8 cellular contexts compared by ENCODE assay signal in genomic region chr4:48698029-48698901, GRCh38.
DNase-seq lines count a peak whose midpoint lies in the region; ATAC-seq and TF ChIP-seq lines count a peak whose summit lies in the region.

No MANE protein-coding gene starts in this region.

- H3K27me3 ChIP-seq in SK-N-SH (ENCODE audit: insufficient read depth) = no peaks in the 10 kb centered on the region

- H3K4me3 ChIP-seq in SK-N-SH (ENCODE audit: low read depth in 2 of 2, low read length in 1 of 2) = no peak overlapping the region

- H4K20me1 ChIP-seq in SK-N-SH (ENCODE audit: insufficient read depth) = no peaks in the 10 kb centered on the region

- H2AFZ ChIP-seq in SK-N-SH (ENCODE audit: low read depth) = no peak overlapping the region

- H3K4me2 ChIP-seq in SK-N-SH = peak overlapping the region; percentile 81

- no peak for TF ChIP-seq CTCF in SK-N-SH (IDR thresholded peaks at IDR 0.05)
- TF ChIP-seq CTCF in GM10248 (IDR thresholded peaks at IDR 0.05; ENCODE audit: control extremely low read depth, extremely low read depth, low read depth, missing control alignments) = no peak

- TF ChIP-seq RAD21 in SK-N-SH (IDR thresholded peaks at IDR 0.05; ENCODE audit: low read length) = no peak

- H3F3A ChIP-seq in SK-N-SH (replicated peaks; ENCODE audit: insufficient read depth) = peaks cover 25% of the 10 kb centered on the region

- H3K27ac ChIP-seq in SK-N-SH (ENCODE audit: low read depth in 2 of 2, low read length in 1 of 2) = peak overlapping the region in 1 of 2 experiments; percentile 96; a peak in 3 of 4 replicates

- H3K4me1 ChIP-seq in SK-N-SH (ENCODE audit: control insufficient read depth in 1 of 2, insufficient read depth in 2 of 2, low read depth in 1 of 2, low read length in 1 of 2) = peaks cover 2 to 29% of the 10 kb centered on the region in 2 experiments

- H3K9ac ChIP-seq in SK-N-SH = peak overlapping the region; percentile 78

- intact Hi-C loops in Right ventricle myocardium superior (cut with DNase I) = no loop called here
- intact Hi-C loops in sciatic nerve (cut with DNase I) = no loop called here

- H3K79me2 ChIP-seq in SK-N-SH (ENCODE audit: insufficient read depth) = peaks cover 85% of the 10 kb centered on the region

- no peaks in the 10 kb centered on the region for H3K9me2 ChIP-seq in SK-N-SH

- no peaks in the 10 kb centered on the region for H3K9me3 ChIP-seq in SK-N-SH

- WGBS in SK-N-SH (ENCODE audit: low lambda C conversion rate) = 67% methylated on average over 4 of the region's 4 CpGs

- no peak; a peak in 1 of 4 replicates for TF ChIP-seq EP300 in SK-N-SH (IDR thresholded peaks at IDR 0.05; ENCODE audit: borderline replicate concordance in 1 of 2, low read depth in 1 of 2, low read length in 1 of 2)

- CTCF ChIA-PET in SK-N-SH (lab: Yijun Ruan, JAX) = interaction anchor here (1.1 kb wide), 1 partner anchor 10 kb away, joined by 4 read pairs; no protein-coding TSS in a partner anchor
- CTCF ChIA-PET in GM10248 (lab: Yijun Ruan, JAX) = interaction anchor here (1.1 to 2.2 kb wide), 10 partner anchors 10 to 261 kb away, joined by 3 to 6 read pairs (median 4); no protein-coding TSS in a partner anchor

- POLR2A ChIA-PET in SK-N-SH (lab: Yijun Ruan, JAX) = no interaction called here
- POLR2A ChIA-PET in GM10248 (lab: Yijun Ruan, JAX) = no interaction called here

- H3K36me3 ChIP-seq in SK-N-SH (replicated peaks in 1 of 2; ENCODE audit: control insufficient read depth in 1 of 2, insufficient read depth in 2 of 2, low read length in 1 of 2) = peaks cover 0 to 4% of the 10 kb centered on the region in 2 experiments

- DNase-seq in H4 (ENCODE audit: low spot score) (peak; percentile 89), SK-N-SH (no peak), Right ventricle myocardium superior (peak; percentile 53), sciatic nerve (ENCODE audit: low spot score) (peak; percentile 70), GM10248 (ENCODE audit: extremely low spot score) (no peak), SKM-1 (lab: John Stamatoyannopoulos, UW; ENCODE audit: unreplicated experiment) (no peak)
- no peak for DNase-seq in activated effector memory CD4-positive, alpha-beta T cell treated with anti-CD3 and anti-CD28 coated beads, Interleukin-2, amount 50 U/mL, for 16 hours

- ATAC-seq in Right ventricle myocardium superior (ENCODE audit: poor library complexity) (peak; percentile 94), sciatic nerve (peak; percentile 90), GM21423 (IDR thresholded peaks at IDR 0.05; ENCODE audit: unreplicated experiment) (no peak)

TF ChIP-seq in SK-N-SH, 30 proteins besides CTCF, POLR2A, EP300 and RAD21:
- TF ChIP-seq POLR2AphosphoS5 (IDR thresholded peaks at IDR 0.05; ENCODE audit: low read depth, low read length) (no peak), NRF1 (IDR thresholded peaks at IDR 0.05; ENCODE audit: low read depth, low read length) (no peak), SMC3 (IDR thresholded peaks at IDR 0.05; ENCODE audit: low read depth, low read length) (no peak), RFX5 (IDR thresholded peaks at IDR 0.05; ENCODE audit: low read length) (no peak), PBX3 (IDR thresholded peaks at IDR 0.05) (peak; percentile 75), JUND (IDR thresholded peaks at IDR 0.05) (0 out of 2 replicates have a peak, but pooled peaks have one; percentile 29), SIN3A (IDR thresholded peaks at IDR 0.05; ENCODE audit: borderline replicate concordance, low read depth, low read length) (no peak), MEF2A (IDR thresholded peaks at IDR 0.05; ENCODE audit: borderline replicate concordance, low read depth) (no peak), ELF1 (IDR thresholded peaks at IDR 0.05) (no peak), TEAD4 (IDR thresholded peaks at IDR 0.05; ENCODE audit: borderline replicate concordance, insufficient read depth) (peak; percentile 52; the same call in 1 of the 2 replicates), USF1 (IDR thresholded peaks at IDR 0.05; ENCODE audit: borderline replicate concordance, low read depth) (no peak), FOSL2 (IDR thresholded peaks at IDR 0.05; ENCODE audit: borderline replicate concordance, low read depth) (peak; percentile 34; the same call in 1 of the 2 replicates), MAX (IDR thresholded peaks at IDR 0.05; ENCODE audit: low read depth) (peak; percentile 37; the same call in 1 of the 2 replicates), GABPA (IDR thresholded peaks at IDR 0.05; ENCODE audit: low read depth) (no peak), ZBTB33 (IDR thresholded peaks at IDR 0.05; ENCODE audit: borderline replicate concordance, low read depth) (no peak), USF2 (IDR thresholded peaks at IDR 0.05; ENCODE audit: borderline replicate concordance, low read depth, low read length) (no peak), TCF12 (IDR thresholded peaks at IDR 0.05) (peak; percentile 63), NFIC (IDR thresholded peaks at IDR 0.05; ENCODE audit: borderline replicate concordance) (peak; percentile 78), REST (IDR thresholded peaks at IDR 0.05; ENCODE audit: low read depth, low read length) (no peak)

Comparison
In these comparisons a context has a peak if more than half of its experiments do, and no peak if none do; other contexts are left out.
1. DNase-seq: peak in H4 (single experiment), Right ventricle myocardium superior (single experiment) and sciatic nerve (single experiment); none in SK-N-SH (single experiment), GM10248 (single experiment), SKM-1 (single experiment) and activated effector memory CD4-positive, alpha-beta T cell treated with anti-CD3 and anti-CD28 coated beads, Interleukin-2, amount 50 U/mL, for 16 hours (single experiment).